Comparison of ENCODE assay signal across 9 cellular contexts in genomic region chr1:212760126-212760823, GRCh38. TPM values are rescaled to one million over a fixed set of nuclear protein-coding genes. Genes with fewer than 3 reads are reported as not detected.
A peak's percentile ranks its signal among the peaks of the same experiment; 100 is the strongest.
DNase-seq lines count a peak whose midpoint lies in the region; ATAC-seq, FAIRE-seq and TF ChIP-seq lines count a peak whose summit lies in the region.
"Had no signal": no experiment of that assay in that cellular context is flagged by ENCODE, and none has a peak within 500 bp of the region (broad histone marks: within the 10 kb centered on the region; RNA-seq: fewer than 3 reads in every experiment).

No MANE protein-coding gene starts in this region.

- peaks cover 16% of the 10 kb centered on the region for H3K4me1 Mint-ChIP-seq in activated naive CD8-positive, alpha-beta T cell treated with anti-CD3 and anti-CD28 coated beads, Interleukin-2, amount 50 U/mL, for 24 hours

- H3K4me3 ChIP-seq in left ventricle myocardium inferior, result no peak overlapping the region
- H3K4me3 ChIP-seq: thoracic aorta had no signal

- H3K27ac Mint-ChIP-seq in activated naive CD8-positive, alpha-beta T cell treated with anti-CD3 and anti-CD28 coated beads, Interleukin-2, amount 50 U/mL, for 24 hours, result no peak overlapping the region

- H3K4me3 Mint-ChIP-seq in activated naive CD8-positive, alpha-beta T cell treated with anti-CD3 and anti-CD28 coated beads, Interleukin-2, amount 50 U/mL, for 24 hours, result no peak overlapping the region

- intact Hi-C loops in Right ventricle myocardium superior (cut with DNase I), result no loop called here
- intact Hi-C loops in left ventricle myocardium inferior (cut with micrococcal nuclease), result no loop called here

- no peaks in the 10 kb centered on the region for H3K27me3 ChIP-seq in left ventricle myocardium inferior (ENCODE audit: low read depth)

- in situ Hi-C loops in SK-MEL-5 (cut with HindIII; ENCODE audit: low pct_unique_long_range_greater_than_20kb, low sequenced_read_pairs), result no loop called here

- no peak for FAIRE-seq in RCC 7860 (lab: Jason Lieb, UNC)

- no peaks in the 10 kb centered on the region for H3K9me3 Mint-ChIP-seq in activated naive CD8-positive, alpha-beta T cell treated with anti-CD3 and anti-CD28 coated beads, Interleukin-2, amount 50 U/mL, for 24 hours

- no peaks in the 10 kb centered on the region for H3K27me3 Mint-ChIP-seq in activated naive CD8-positive, alpha-beta T cell treated with anti-CD3 and anti-CD28 coated beads, Interleukin-2, amount 50 U/mL, for 24 hours

- TF ChIP-seq CTCF in left ventricle myocardium inferior (IDR thresholded peaks at IDR 0.05; ENCODE audit: borderline replicate concordance), result no peak

- H3K27ac ChIP-seq in left ventricle myocardium inferior (replicated peaks), result no peak overlapping the region
- H3K27ac ChIP-seq: thoracic aorta had no signal

- H3K4me1 ChIP-seq in left ventricle myocardium inferior, result peaks cover 3% of the 10 kb centered on the region

- H3K36me3 ChIP-seq in left ventricle myocardium inferior, result peaks cover 11% of the 10 kb centered on the region

- H3K9me3 ChIP-seq in left ventricle myocardium inferior (replicated peaks), result no peaks in the 10 kb centered on the region
- H3K9me3 ChIP-seq: thoracic aorta had no signal

- peaks cover 17% of the 10 kb centered on the region for H3K36me3 Mint-ChIP-seq in activated naive CD8-positive, alpha-beta T cell treated with anti-CD3 and anti-CD28 coated beads, Interleukin-2, amount 50 U/mL, for 24 hours (ENCODE audit: low read depth)

- ATAC-seq in Right ventricle myocardium superior (ENCODE audit: poor library complexity) (peak; percentile 31), GM19023 (IDR thresholded peaks at IDR 0.05; ENCODE audit: unreplicated experiment) (no peak)
- ATAC-seq in activated naive CD8-positive, alpha-beta T cell treated with anti-CD3 and anti-CD28 coated beads, Interleukin-2, amount 50 U/mL, for 24 hours, result peak; percentile 97

- DNase-seq in Right ventricle myocardium superior (no peak), left ventricle myocardium inferior (no peak), SK-MEL-5 (ENCODE audit: low read depth, low spot score) (peak; percentile 66), myocyte (ENCODE audit: low read depth) (peak; percentile 12), 8988T (no peak), RCC 7860 (ENCODE audit: low spot score) (no peak)
- peak; percentile 68 for DNase-seq in activated naive CD8-positive, alpha-beta T cell treated with anti-CD3 and anti-CD28 coated beads, Interleukin-2, amount 50 U/mL, for 24 hours

RNA-seq across cellular contexts. Expression of gene NSL1, which starts 31.3 kb away (rescaled TPM):
- 24.6 TPM for total RNA-seq in Right ventricle myocardium superior
- 29.0 TPM for total RNA-seq in left ventricle myocardium inferior
- total RNA-seq in SK-MEL-5 (2014; rRNA removed; shearing (Covaris generic)), result 34.7 and 42.5 TPM in 2 replicates
- polyA plus RNA-seq in SK-MEL-5 (2015; cell fraction: cytosol; rRNA removed), result 29.3 and 30.0 TPM in 2 replicates
- polyA plus RNA-seq in SK-MEL-5 (2015; cell fraction: nucleus; rRNA removed), result 7.5 and 11.2 TPM in 2 replicates
- 17.5 and 23.8 TPM in 2 replicates for total RNA-seq in myocyte
- polyA plus RNA-seq in myocyte (2012), result 15.2 TPM

RNA-seq across cellular contexts. Expression of gene TATDN3, which starts 31.4 kb away (rescaled TPM):
- total RNA-seq in Right ventricle myocardium superior, result 22.0 TPM
- 23.5 TPM for total RNA-seq in left ventricle myocardium inferior
- 29.9 and 33.5 TPM in 2 replicates for total RNA-seq in SK-MEL-5 (2014; rRNA removed; shearing (Covaris generic))
- polyA plus RNA-seq in SK-MEL-5 (2015; cell fraction: cytosol; rRNA removed), result 24.3 and 25.7 TPM in 2 replicates
- polyA plus RNA-seq in SK-MEL-5 (2015; cell fraction: nucleus; rRNA removed), result 12.4 and 16.4 TPM in 2 replicates
- 11.9 and 33.5 TPM in 2 replicates for total RNA-seq in myocyte
- polyA plus RNA-seq in myocyte (2012), result 10.4 TPM

Comparison
In these comparisons a context has a peak if more than half of its experiments do, and no peak if none do; other contexts are left out.
1. DNase-seq: peak in SK-MEL-5 (single experiment), activated naive CD8-positive, alpha-beta T cell treated with anti-CD3 and anti-CD28 coated beads, Interleukin-2, amount 50 U/mL, for 24 hours (single experiment) and myocyte (single experiment); none in Right ventricle myocardium superior (single experiment), left ventricle myocardium inferior (single experiment), 8988T (single experiment) and RCC 7860 (single experiment).